ENCODE assay signal across 20 cellular contexts in the genomic region with DNA sequence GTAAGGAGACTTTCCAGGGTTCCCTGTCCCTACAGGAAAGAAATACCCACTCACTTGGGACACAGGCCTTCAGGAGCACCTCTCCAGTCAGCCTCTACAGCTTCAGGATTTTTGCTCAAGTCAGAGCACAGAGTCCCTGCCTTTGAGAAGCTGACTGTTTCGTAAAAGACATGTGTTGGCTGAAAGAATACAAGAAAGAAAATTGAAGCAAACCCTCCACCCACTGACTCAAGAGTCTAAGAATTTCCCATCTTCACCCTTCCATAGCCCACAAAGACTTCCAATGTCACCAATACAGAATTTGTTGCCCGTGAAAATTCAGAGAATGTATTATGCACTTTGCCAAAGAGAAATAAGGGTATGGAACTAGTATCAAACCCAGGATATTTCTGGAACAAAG. TPM values are rescaled to one million over a fixed set of nuclear protein-coding genes. Genes with fewer than 3 reads are reported as not detected.
A peak's percentile ranks its signal among the peaks of the same experiment; 100 is the strongest.
DNase-seq lines count a peak whose midpoint lies in the region; ATAC-seq and TF ChIP-seq lines count a peak whose summit lies in the region.
"Had no signal": no experiment of that assay in that cellular context is flagged by ENCODE, and none has a peak within 500 bp of the region (broad histone marks: within the 10 kb centered on the region; RNA-seq: fewer than 3 reads in every experiment).

No MANE protein-coding gene starts in this region.

- no peaks in the 10 kb centered on the region for H3K36me3 ChIP-seq in CD8-positive, alpha-beta T cell (ENCODE audit: insufficient read depth, low read length)
- no peaks in the 10 kb centered on the region for H3K36me3 ChIP-seq in PC-3 (ENCODE audit: low read depth, low read length)
- H3K36me3 ChIP-seq: BLaER1 treated with 17β-estradiol and CSF1 and Interleukin-3, amounts not matched to agents 10 nM and 100 nM had no signal

- no TSS peak for BruUV-seq in PC-3 (replicated peaks; lab: Mats Ljungman, UMichigan)

- peaks cover 7% of the 10 kb centered on the region for H3K4me1 ChIP-seq in CD8-positive, alpha-beta T cell (ENCODE audit: insufficient read depth, low read length)
- H3K4me1 ChIP-seq in PC-3 (ENCODE audit: insufficient read depth, low read length): no peaks in the 10 kb centered on the region

- H3F3A ChIP-seq in PC-3 (ENCODE audit: low read length, unreplicated experiment): no peaks in the 10 kb centered on the region

- H4K20me1 ChIP-seq in PC-3 (ENCODE audit: low read length): no peaks in the 10 kb centered on the region

- no peak overlapping the region for H3K27ac ChIP-seq in CD8-positive, alpha-beta T cell (ENCODE audit: low read depth, low read length)
- H3K27ac ChIP-seq in cingulate gyrus (ENCODE audit: low read depth, low read length): peak overlapping the region; percentile 32
- no peak overlapping the region for H3K27ac ChIP-seq in PC-3 (ENCODE audit: low read length)
- H3K27ac ChIP-seq: BLaER1 treated with 17β-estradiol and CSF1 and Interleukin-3, amounts not matched to agents 10 nM and 100 nM; KMS-11; RWPE1 had no signal

- peaks cover 51% of the 10 kb centered on the region for H3K4me1 Mint-ChIP-seq in CD8-positive, alpha-beta T cell (ENCODE audit: low read depth)

- peaks cover 17% of the 10 kb centered on the region for H3K36me3 Mint-ChIP-seq in CD8-positive, alpha-beta T cell

- no peaks in the 10 kb centered on the region for H3K27me3 Mint-ChIP-seq in CD8-positive, alpha-beta T cell (ENCODE audit: low read depth)

- no peak overlapping the region for H3K9ac ChIP-seq in PC-3 (ENCODE audit: low read length)
- H3K9ac ChIP-seq: BLaER1 treated with 17β-estradiol and CSF1 and Interleukin-3, amounts not matched to agents 10 nM and 100 nM; KMS-11 had no signal

- POLR2A ChIA-PET in CD8-positive, alpha-beta T cell (lab: Charles Lee): no interaction called here
- POLR2A ChIA-PET in PC-3 (lab: Charles Lee; ENCODE audit: unreplicated experiment): no interaction called here

- peak overlapping the region; percentile 10 for H3K27ac Mint-ChIP-seq in CD8-positive, alpha-beta T cell

- no peaks in the 10 kb centered on the region for H3K9me3 ChIP-seq in CD8-positive, alpha-beta T cell (ENCODE audit: low read length)
- no peaks in the 10 kb centered on the region for H3K9me3 ChIP-seq in PC-3 (ENCODE audit: low read length)
- H3K9me3 ChIP-seq: BLaER1 treated with 17β-estradiol and CSF1 and Interleukin-3, amounts not matched to agents 10 nM and 100 nM had no signal

- no peak overlapping the region for H3K4me3 ChIP-seq in CD8-positive, alpha-beta T cell (ENCODE audit: low read depth, low read length)
- no peak overlapping the region for H3K4me3 ChIP-seq in PC-3 (ENCODE audit: low read length)
- H3K4me3 ChIP-seq: BLaER1 treated with 17β-estradiol and CSF1 and Interleukin-3, amounts not matched to agents 10 nM and 100 nM had no signal

- CTCF ChIA-PET in CD8-positive, alpha-beta T cell (lab: Charles Lee): no interaction called here
- CTCF ChIA-PET in PC-3 (lab: Charles Lee): no interaction called here

- no peak overlapping the region for H3K4me2 ChIP-seq in PC-3 (ENCODE audit: low read length)
- H3K4me2 ChIP-seq: BLaER1 treated with 17β-estradiol and CSF1 and Interleukin-3, amounts not matched to agents 10 nM and 100 nM; KMS-11 had no signal

- no peak overlapping the region for H3K4me3 Mint-ChIP-seq in CD8-positive, alpha-beta T cell

- no peaks in the 10 kb centered on the region for H3K9me2 ChIP-seq in PC-3 (replicated peaks; ENCODE audit: low read length)

- ATAC-seq in CD8-positive, alpha-beta T cell: no peak
- ATAC-seq in sciatic nerve (peak; percentile 38), PC-3 (no peak)
- ATAC-seq in activated CD4-positive, CD25-positive, alpha-beta regulatory T cell treated with anti-CD3 and anti-CD28 coated beads, Interleukin-2, amount 50 U/mL, for 24 hours: no peak

- no peaks in the 10 kb centered on the region for H3K27me3 ChIP-seq in CD8-positive, alpha-beta T cell (ENCODE audit: insufficient read depth, low read length)
- peaks cover 19% of the 10 kb centered on the region for H3K27me3 ChIP-seq in PC-3 (ENCODE audit: low read length)
- H3K27me3 ChIP-seq: BLaER1 treated with 17β-estradiol and CSF1 and Interleukin-3, amounts not matched to agents 10 nM and 100 nM had no signal

- intact Hi-C loops in CD8-positive, alpha-beta T cell (cut with DNase I, micrococcal nuclease): no loop called here
- intact Hi-C loops in sciatic nerve (cut with DNase I): no loop called here
- intact Hi-C loops in PC-3 (cut with micrococcal nuclease): no loop called here

- no peaks in the 10 kb centered on the region for H3K9me3 Mint-ChIP-seq in CD8-positive, alpha-beta T cell

- TF ChIP-seq CTCF in CD8-positive, alpha-beta T cell (IDR thresholded peaks at IDR 0.05): no peak
- no peak for TF ChIP-seq CTCF in PC-3 (conservative IDR thresholded peaks at IDR 0.05; ENCODE audit: low read depth, low read length)

- H2AFZ ChIP-seq in PC-3 (ENCODE audit: low read length): no peak overlapping the region

- no peaks in the 10 kb centered on the region for H3K79me2 ChIP-seq in PC-3 (ENCODE audit: low read length)

- DNase-seq in AG20443 (ENCODE audit: low spot score) (peak; percentile 54), sciatic nerve (ENCODE audit: low spot score) (no peak), PC-3 (no peak)
- no peak for DNase-seq in CD8-positive, alpha-beta T cell
- no peak for DNase-seq in stimulated activated naive CD4-positive, alpha-beta T cell (lab: John Stamatoyannopoulos, UW)
- DNase-seq: EL, GF-D8, IMR-90, NCI-H1092 treated with DMSO at 0.1 percent for 48 hours, NCI-H1436 treated with DMSO at 0.1 percent for 48 hours, NCI-H2029, NCI-H2227 treated with DMSO at 0.1 percent for 48 hours, NCI-H510A, NCI-H748 treated with DMSO at 0.1 percent for 48 hours, SHP77 treated with DMSO at 0.1 percent for 48 hours had no signal

RNA-seq across cellular contexts. Expression of a gene that starts 53.0 kb away (rescaled TPM):
- total RNA-seq in CD8-positive, alpha-beta T cell: 10 to 100 TPM; 64.8 to 66.1 TPM
- total RNA-seq in sciatic nerve (20.4 TPM), PC-3 (2014; rRNA removed) (76.9 and 98.3 TPM in 2 replicates)
